Comparison of ENCODE assay signal across 13 cellular contexts in genomic region chr11:71639520-71639849, GRCh38. TPM values are rescaled to one million over a fixed set of nuclear protein-coding genes. Genes with fewer than 3 reads are reported as not detected.
DNase-seq lines count a peak whose midpoint lies in the region; ATAC-seq and TF ChIP-seq lines count a peak whose summit lies in the region.
"Not testable (repeated sequence)": the region's sequence is repeated elsewhere in the genome, so short reads cannot be mapped to it uniquely, and the experiment has no call there.
"Had no signal": no experiment of that assay in that cellular context is flagged by ENCODE, and none has a peak within 500 bp of the region (broad histone marks: within the 10 kb centered on the region; RNA-seq: fewer than 3 reads in every experiment).

No MANE protein-coding gene starts in this region.

- not testable (repeated sequence) for H3K4me1 ChIP-seq in GM23248 (ENCODE audit: insufficient read depth); duodenal mucosa (ENCODE audit: control insufficient read depth in 1 of 2, insufficient read depth in 2 of 2, low read length in 2 of 2); hepatocyte (ENCODE audit: insufficient read depth); naive thymus-derived CD4-positive, alpha-beta T cell (ENCODE audit: control insufficient read depth in 2 of 2, insufficient read depth in 2 of 2, low read length in 2 of 2)

- H3K4me3 ChIP-seq in GM23248 (peak overlapping the region; percentile 59; the same call in 1 of the 2 replicates), duodenal mucosa (ENCODE audit: low read depth in 1 of 2, low read length in 2 of 2) (peak overlapping the region; percentile 29 to 61), hepatocyte (peak overlapping the region; percentile 49)
- H3K4me3 ChIP-seq in naive thymus-derived CD4-positive, alpha-beta T cell (ENCODE audit: low read length): not testable (repeated sequence)

- not testable (repeated sequence) for ATAC-seq in naive thymus-derived CD4-positive, alpha-beta T cell; stimulated activated naive B cell treated with anti-CD40 and anti-IgM and Interleukin-4, amounts not matched to agents 10 μg/mL and 1 μg/mL and 100 μg/mL, for 72 hours (replicated peaks)

- H3K9me2 ChIP-seq in GM23248 (ENCODE audit: insufficient read depth); hepatocyte (replicated peaks; ENCODE audit: insufficient read depth): not testable (repeated sequence)

- H2AFZ ChIP-seq in GM23248 (peak overlapping the region; percentile 58; the same call in 1 of the 2 replicates), hepatocyte (peak overlapping the region; percentile 60)

- not testable (repeated sequence) for H3K9ac ChIP-seq in GM23248; duodenal mucosa (ENCODE audit: low read depth in 1 of 2, low read length in 2 of 2)

- H3K27ac Mint-ChIP-seq in activated CD4-positive, alpha-beta T cell treated with anti-CD3 and anti-CD28 coated beads, Interleukin-2, amount 10 ng/mL, durations not matched to agents 24 days and 14 days; naive thymus-derived CD4-positive, alpha-beta T cell; stimulated activated naive B cell treated with anti-CD40 and anti-IgM and Interleukin-4, amounts not matched to agents 10 μg/mL and 1 μg/mL and 100 μg/mL, for 72 hours: not testable (repeated sequence)

- H3K27ac ChIP-seq in GM23248; duodenal mucosa (ENCODE audit: low read depth, low read length); hepatocyte; naive thymus-derived CD4-positive, alpha-beta T cell (ENCODE audit: low read depth, low read length): not testable (repeated sequence)

- CTCF ChIA-PET in naive thymus-derived CD4-positive, alpha-beta T cell (lab: Charles Lee): not testable (repeated sequence)

- H3K79me2 ChIP-seq in GM23248 (ENCODE audit: insufficient read depth); hepatocyte: not testable (repeated sequence)

- H3K4me2 ChIP-seq in GM23248 (ENCODE audit: unreplicated experiment) (peak overlapping the region; percentile 79), hepatocyte (peak overlapping the region; percentile 90)

- peaks cover 20% of the 10 kb centered on the region for H3K27me3 ChIP-seq in GM23248 (replicated peaks; ENCODE audit: insufficient read depth)
- not testable (repeated sequence) for H3K27me3 ChIP-seq in duodenal mucosa (ENCODE audit: control insufficient read depth in 1 of 2, insufficient read depth in 2 of 2, low read length in 2 of 2); hepatocyte; naive thymus-derived CD4-positive, alpha-beta T cell (ENCODE audit: control insufficient read depth in 2 of 2, insufficient read depth in 2 of 2, low read length in 2 of 2)

- H3K9me3 ChIP-seq in GM23248 (ENCODE audit: low read depth); duodenal mucosa (ENCODE audit: control insufficient read depth in 1 of 2, low read length in 2 of 2); hepatocyte (ENCODE audit: low read depth); naive thymus-derived CD4-positive, alpha-beta T cell (ENCODE audit: control insufficient read depth in 2 of 3, low read length in 3 of 3): not testable (repeated sequence)

- intact Hi-C loops in activated CD4-positive, alpha-beta T cell treated with anti-CD3 and anti-CD28 coated beads, Interleukin-2, amount 10 ng/mL, durations not matched to agents 24 days and 14 days (cut with micrococcal nuclease); naive thymus-derived CD4-positive, alpha-beta T cell (cut with micrococcal nuclease): not testable (repeated sequence)

- not testable (repeated sequence) for TF ChIP-seq CTCF in hepatocyte (IDR thresholded peaks at IDR 0.05; ENCODE audit: poor library complexity)

- H3F3A ChIP-seq in GM23248 (ENCODE audit: insufficient read depth): not testable (repeated sequence)

- H3K4me3 Mint-ChIP-seq in activated CD4-positive, alpha-beta T cell treated with anti-CD3 and anti-CD28 coated beads, Interleukin-2, amount 10 ng/mL, durations not matched to agents 24 days and 14 days: not testable (repeated sequence)
- H3K4me3 Mint-ChIP-seq in naive thymus-derived CD4-positive, alpha-beta T cell: peak overlapping the region in 6 of 10 donors; percentile 34 to 73 (median 61)
- H3K4me3 Mint-ChIP-seq in stimulated activated naive B cell treated with anti-CD40 and anti-IgM and Interleukin-4, amounts not matched to agents 10 μg/mL and 1 μg/mL and 100 μg/mL, for 72 hours: peak overlapping the region; percentile 48 to 57

- H3K36me3 ChIP-seq in GM23248 (ENCODE audit: low read depth); duodenal mucosa (ENCODE audit: control insufficient read depth in 1 of 2, insufficient read depth in 2 of 2, low read length in 2 of 2); hepatocyte (replicated peaks; ENCODE audit: insufficient read depth, low read depth); naive thymus-derived CD4-positive, alpha-beta T cell (ENCODE audit: control insufficient read depth in 2 of 3, insufficient read depth in 3 of 3, low read length in 3 of 3): not testable (repeated sequence)

- DNase-seq in AG20443 (ENCODE audit: low spot score): peak; percentile 21
- not testable (repeated sequence) for DNase-seq in GM23248; naive thymus-derived CD4-positive, alpha-beta T cell; stimulated activated naive B cell treated with anti-CD40 and anti-IgM and Interleukin-4, amounts not matched to agents 10 μg/mL and 1 μg/mL and 100 μg/mL, for 72 hours
- DNase-seq in NCI-H2227 treated with DMSO at 0.1 percent for 48 hours (lab: John Stamatoyannopoulos, UW): peak; percentile 6
- DNase-seq in activated CD4-positive, alpha-beta T cell treated with anti-CD3 and anti-CD28 coated beads, Interleukin-2, amount 10 ng/mL, durations not matched to agents 24 days and 14 days: peak; percentile 60
- peak; percentile 34 for DNase-seq in hepatocyte (ENCODE audit: low spot score)

- not testable (repeated sequence) for H4K20me1 ChIP-seq in GM23248 (ENCODE audit: insufficient read depth); hepatocyte (ENCODE audit: insufficient read depth, poor library complexity, severe bottlenecking)

- in situ Hi-C loops in GM23248 (cut with MboI): not testable (repeated sequence)

- POLR2A ChIA-PET in naive thymus-derived CD4-positive, alpha-beta T cell (lab: Charles Lee): not testable (repeated sequence)

- not testable (repeated sequence) for H3K9me3 Mint-ChIP-seq in activated CD4-positive, alpha-beta T cell treated with anti-CD3 and anti-CD28 coated beads, Interleukin-2, amount 10 ng/mL, durations not matched to agents 24 days and 14 days; naive thymus-derived CD4-positive, alpha-beta T cell; stimulated activated naive B cell treated with anti-CD40 and anti-IgM and Interleukin-4, amounts not matched to agents 10 μg/mL and 1 μg/mL and 100 μg/mL, for 72 hours

- H3K36me3 Mint-ChIP-seq in activated CD4-positive, alpha-beta T cell treated with anti-CD3 and anti-CD28 coated beads, Interleukin-2, amount 10 ng/mL, durations not matched to agents 24 days and 14 days (ENCODE audit: low read depth); naive thymus-derived CD4-positive, alpha-beta T cell; stimulated activated naive B cell treated with anti-CD40 and anti-IgM and Interleukin-4, amounts not matched to agents 10 μg/mL and 1 μg/mL and 100 μg/mL, for 72 hours: not testable (repeated sequence)

- peaks cover 19% of the 10 kb centered on the region for H3K27me3 Mint-ChIP-seq in activated CD4-positive, alpha-beta T cell treated with anti-CD3 and anti-CD28 coated beads, Interleukin-2, amount 10 ng/mL, durations not matched to agents 24 days and 14 days
- H3K27me3 Mint-ChIP-seq in naive thymus-derived CD4-positive, alpha-beta T cell: peaks cover 25 to 36% (median 27%) of the 10 kb centered on the region in 5 donors
- peaks cover 40 to 49% of the 10 kb centered on the region in 2 donors for H3K27me3 Mint-ChIP-seq in stimulated activated naive B cell treated with anti-CD40 and anti-IgM and Interleukin-4, amounts not matched to agents 10 μg/mL and 1 μg/mL and 100 μg/mL, for 72 hours

- not testable (repeated sequence) for H3K4me1 Mint-ChIP-seq in activated CD4-positive, alpha-beta T cell treated with anti-CD3 and anti-CD28 coated beads, Interleukin-2, amount 10 ng/mL, durations not matched to agents 24 days and 14 days; naive thymus-derived CD4-positive, alpha-beta T cell; stimulated activated naive B cell treated with anti-CD40 and anti-IgM and Interleukin-4, amounts not matched to agents 10 μg/mL and 1 μg/mL and 100 μg/mL, for 72 hours

- WGBS in GM23248 (ENCODE audit: low coverage in 1 of 2, low lambda C conversion rate in 2 of 2, missing lambda C conversion rate in 2 of 2), 2 experiments: 3 to 5% methylated on average over 15 to 29 of the region's 32 CpGs
- 3% methylated on average over 13 of the region's 32 CpGs for WGBS in hepatocyte (ENCODE audit: low lambda C conversion rate, missing lambda C conversion rate)

RNA-seq across cellular contexts. Expression of gene KRTAP5-11, which starts 56.8 kb away (rescaled TPM):
- not detected in 2 replicates for total RNA-seq in GM23248 (2014; rRNA removed; shearing (Covaris generic))
- polyA plus RNA-seq in GM23248 (2016; fragmentation: Nextera tagmentation; extraction: Ambion mirVana): not detected in 2 replicates
- total RNA-seq in activated CD4-positive, alpha-beta T cell treated with anti-CD3 and anti-CD28 coated beads, Interleukin-2, amount 10 ng/mL, durations not matched to agents 24 days and 14 days: not detected in 2 replicates
- total RNA-seq in hepatocyte: not detected in 2 replicates
- polyA plus RNA-seq in hepatocyte: not detected in 2 replicates
- not detected for total RNA-seq in naive thymus-derived CD4-positive, alpha-beta T cell
- not detected for polyA plus RNA-seq in naive thymus-derived CD4-positive, alpha-beta T cell
- total RNA-seq: activated naive CD8-positive, alpha-beta T cell treated with anti-CD3 and anti-CD28 coated beads, Interleukin-2, amount 10 ng/mL, durations not matched to agents 7 days and 5 days; left colon; MCF 10A; posterior vena cava; testis had no signal
